13 cellular contexts compared by ENCODE assay signal in the genomic region with DNA sequence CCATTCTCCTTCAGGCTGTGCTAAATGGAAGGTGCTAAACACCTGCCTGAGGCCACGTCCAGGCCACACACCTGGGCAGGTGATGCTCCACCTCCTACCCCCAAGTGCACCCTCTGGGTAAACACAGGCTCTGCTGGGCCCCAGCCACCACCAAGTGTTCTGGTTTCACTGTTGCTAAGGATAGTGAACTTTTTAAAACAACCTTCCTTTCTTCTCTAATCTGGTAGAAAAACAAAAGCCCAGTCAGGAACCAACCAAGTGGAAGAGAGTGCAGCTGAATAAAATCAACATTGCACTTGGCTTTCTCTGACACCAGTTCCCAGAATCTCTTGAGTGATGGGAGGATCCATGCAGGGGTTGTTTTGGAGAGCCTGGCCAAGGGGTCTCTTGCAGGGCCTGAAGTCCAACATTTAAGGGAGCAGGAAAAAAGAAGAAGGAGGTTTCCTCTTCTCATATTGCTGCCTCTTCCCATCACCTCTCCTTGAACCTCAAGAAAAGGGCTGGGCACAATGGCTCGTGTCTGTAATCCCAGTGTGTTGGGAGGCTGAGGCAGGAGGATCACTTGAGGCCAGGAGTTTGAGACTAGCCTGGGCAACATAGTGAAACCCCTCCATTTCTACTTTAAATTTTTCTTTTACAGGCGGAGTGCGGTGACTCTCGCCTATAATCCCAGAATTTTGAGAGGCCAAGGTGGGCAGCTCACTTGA. TPM values are rescaled to one million over a fixed set of nuclear protein-coding genes. Genes with fewer than 3 reads are reported as not detected.
DNase-seq lines count a peak whose midpoint lies in the region; ATAC-seq and TF ChIP-seq lines count a peak whose summit lies in the region.
"Had no signal": no experiment of that assay in that cellular context is flagged by ENCODE, and none has a peak within 500 bp of the region (broad histone marks: within the 10 kb centered on the region; RNA-seq: fewer than 3 reads in every experiment).

No MANE protein-coding gene starts in this region.

- H3K4me1 Mint-ChIP-seq in T-helper 17 cell: peaks cover 9% of the 10 kb centered on the region
- H3K4me1 Mint-ChIP-seq: activated B cell treated with CpG ODN at 0.5 μM for 24 hours, immature natural killer cell had no signal

- peaks cover 3% of the 10 kb centered on the region for H3K36me3 Mint-ChIP-seq in T-helper 17 cell (ENCODE audit: low read depth)
- H3K36me3 Mint-ChIP-seq: CD14-positive monocyte, immature natural killer cell had no signal

- no peak overlapping the region for H3K4me3 Mint-ChIP-seq in T-helper 17 cell
- H3K4me3 Mint-ChIP-seq: activated B cell treated with CpG ODN at 0.5 μM for 24 hours, CD14-positive monocyte, immature natural killer cell had no signal

- H3K9me3 ChIP-seq in HUES48 (ENCODE audit: control insufficient read depth, insufficient read depth, low read length): no peaks in the 10 kb centered on the region
- H3K9me3 ChIP-seq in T-helper 17 cell (ENCODE audit: control insufficient read depth, low read length, poor library complexity, severe bottlenecking): no peaks in the 10 kb centered on the region
- H3K9me3 ChIP-seq: right atrium auricular region had no signal

- TF ChIP-seq CTCF in coronary artery (IDR thresholded peaks at IDR 0.05): no peak

- H3K4me1 ChIP-seq in HUES48 (ENCODE audit: control insufficient read depth, insufficient read depth, low read length): no peaks in the 10 kb centered on the region

- ATAC-seq in GM19023 (IDR thresholded peaks at IDR 0.05; ENCODE audit: unreplicated experiment) (no peak), T-helper 17 cell (no peak)

- H3K9ac ChIP-seq in HUES48 (ENCODE audit: low read depth, low read length): no peak overlapping the region

- H3K27ac Mint-ChIP-seq in T-helper 17 cell: no peak overlapping the region
- H3K27ac Mint-ChIP-seq: activated B cell treated with CpG ODN at 0.5 μM for 24 hours, CD14-positive monocyte, immature natural killer cell had no signal

- H3K27ac ChIP-seq in HUES48 (ENCODE audit: low read depth, low read length) (peak overlapping the region; percentile 35), coronary artery (no peak overlapping the region)
- H3K27ac ChIP-seq: right atrium auricular region had no signal

- H3K27me3 Mint-ChIP-seq in T-helper 17 cell: no peaks in the 10 kb centered on the region
- H3K27me3 Mint-ChIP-seq: activated B cell treated with CpG ODN at 0.5 μM for 24 hours had no signal

- DNase-seq in NCI-H2196 treated with DMSO at 0.1 percent for 48 hours (lab: John Stamatoyannopoulos, UW; ENCODE audit: unreplicated experiment): peak; percentile 96
- DNase-seq in coronary artery (ENCODE audit: low spot score): peak; percentile 21
- peak; percentile 48 for DNase-seq in renal cortical epithelial cell (ENCODE audit: low read depth)
- no peak for DNase-seq in GOT3 (lab: John Stamatoyannopoulos, UW)
- no peak for DNase-seq in T-helper 17 cell
- DNase-seq: activated B cell treated with CpG ODN at 0.5 μM for 24 hours; immature natural killer cell; NK-92 treated with Interleukin-12 subunit alpha and Interleukin-12 subunit beta, amount 100 ng/mL, for 24 hours; stimulated activated naive CD4-positive, alpha-beta T cell treated with Interleukin-2 at 50 U/mL for 16 hours had no signal

- no peaks in the 10 kb centered on the region for H3K36me3 ChIP-seq in HUES48 (ENCODE audit: control insufficient read depth, insufficient read depth, low read length)
- H3K36me3 ChIP-seq: right atrium auricular region had no signal

- H3K27me3 ChIP-seq in HUES48 (ENCODE audit: control insufficient read depth, insufficient read depth, low read length): no peaks in the 10 kb centered on the region
- H3K27me3 ChIP-seq: right atrium auricular region had no signal

- H3K4me3 ChIP-seq in HUES48 (ENCODE audit: low read depth, low read length) (no peak overlapping the region), coronary artery (no peak overlapping the region)
- H3K4me3 ChIP-seq: right atrium auricular region had no signal

RNA-seq across cellular contexts. Expression of gene ATP13A3, which starts 26.2 kb away (rescaled TPM):
- 588 and 600 TPM in 2 replicates for total RNA-seq in renal cortical epithelial cell
- 10 to 100 TPM; 65.6 to 81.0 TPM for total RNA-seq in T-helper 17 cell

Comparison
In these comparisons a context has a peak if more than half of its experiments do, and no peak if none do; other contexts are left out.
1. DNase-seq: peak in NCI-H2196 treated with DMSO at 0.1 percent for 48 hours (single experiment), coronary artery (single experiment) and renal cortical epithelial cell (single experiment); none in GOT3 (single experiment) and T-helper 17 cell (0 of 3).